ENCODE assay signal across 11 cellular contexts in the genomic region with DNA sequence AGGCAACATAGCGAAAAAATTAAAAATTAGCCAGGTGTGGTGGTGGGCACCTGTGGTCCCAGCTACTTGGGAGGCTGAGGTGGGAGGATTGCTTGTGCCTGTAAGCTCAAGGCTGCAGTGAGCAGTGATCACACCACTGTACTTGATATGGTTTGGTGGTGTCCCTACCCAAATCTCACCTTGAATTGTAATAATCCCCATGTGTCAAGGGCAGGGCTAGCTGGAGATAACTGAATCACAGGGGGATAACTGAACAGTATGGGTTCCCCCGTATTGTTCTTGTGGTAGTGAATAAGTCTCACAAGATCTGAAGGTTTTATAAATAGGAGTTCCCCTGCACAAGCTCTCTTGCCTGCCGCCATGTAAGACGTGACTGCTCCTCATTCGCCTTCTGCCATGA. TPM values are rescaled to one million over a fixed set of nuclear protein-coding genes. Genes with fewer than 3 reads are reported as not detected.
"Had no signal": no experiment of that assay in that cellular context is flagged by ENCODE, and none has a peak within 500 bp of the region (broad histone marks: within the 10 kb centered on the region; RNA-seq: fewer than 3 reads in every experiment).

No MANE protein-coding gene starts in this region.

RNA-seq across cellular contexts. Expression of a gene that starts 52.5 kb away (rescaled TPM):
- total RNA-seq: activated B cell treated with CpG ODN at 0.5 μM for 24 hours; activated CD8-positive, alpha-beta memory T cell treated with anti-CD3 and anti-CD28 coated beads, Interleukin-2, amount 10 ng/mL, durations not matched to agents 7 days and 5 days; activated CD8-positive, alpha-beta T cell treated with anti-CD3 and anti-CD28 coated beads, Interleukin-2, amount 10 ng/mL, durations not matched to agents 7 days and 5 days; activated T-cell treated with anti-CD3 and anti-CD28 coated beads, Interleukin-2, amount 50 U/mL, for 72 hours; astrocyte; esophagus mucosa; lower leg skin; occipital lobe; right cardiac atrium; thoracic aorta had no signal
- polyA plus RNA-seq: neural cell, right cardiac atrium had no signal
